23 cellular contexts compared by ENCODE assay signal in genomic region chr2:9937968-9938367, GRCh38. TPM values are rescaled to one million over a fixed set of nuclear protein-coding genes. Genes with fewer than 3 reads are reported as not detected.
A peak's percentile ranks its signal among the peaks of the same experiment; 100 is the strongest.
DNase-seq lines count a peak whose midpoint lies in the region; ATAC-seq, FAIRE-seq and TF ChIP-seq lines count a peak whose summit lies in the region.
"Had no signal": no experiment of that assay in that cellular context is flagged by ENCODE, and none has a peak within 500 bp of the region (broad histone marks: within the 10 kb centered on the region; RNA-seq: fewer than 3 reads in every experiment).

No MANE protein-coding gene starts in this region.

- H3K27ac ChIP-seq in Panc1 (ENCODE audit: low read length) (no peak overlapping the region), kidney (ENCODE audit: low read depth in 2 of 2, low read length in 2 of 2) (no peak overlapping the region)
- H3K27ac ChIP-seq: BLaER1, Peyer's patch had no signal

- POLR2A ChIA-PET in Panc1 (lab: Charles Lee): no interaction called here

- peak; percentile 9 for ATAC-seq in stimulated activated naive CD8-positive, alpha-beta T cell treated with anti-CD3 and anti-CD28 coated beads, Interleukin-15, amount 100 ng/mL, for 72 hours
- no peak for ATAC-seq in stimulated activated naive CD8-positive, alpha-beta T cell treated with anti-CD3 and anti-CD28 coated beads, Interleukin-15, Interleukin-2, amounts not matched to agents 100 U/mL and 50 U/mL, for 24 hours
- ATAC-seq in Panc1: 0 out of 2 replicates have a peak, but pooled peaks have one; percentile 35
- ATAC-seq in stimulated activated memory B cell treated with anti-CD40 and anti-IgM and Interleukin-4, amounts not matched to agents 10 μg/mL and 1 μg/mL and 100 μg/mL, for 72 hours: peak; percentile 31
- no peak for ATAC-seq in HG03520 (IDR thresholded peaks at IDR 0.05; ENCODE audit: unreplicated experiment)
- ATAC-seq in GM21515 (IDR thresholded peaks at IDR 0.05; ENCODE audit: unreplicated experiment): no peak
- ATAC-seq: SK-N-SH treated with all-trans-retinoic acid at 6 μM for 48 hours had no signal

- CTCF ChIA-PET in Panc1 (lab: Charles Lee): no interaction called here

- no peak for DNase-seq in stimulated activated naive CD8-positive, alpha-beta T cell treated with anti-CD3 and anti-CD28 coated beads, Interleukin-15, amount 100 ng/mL, for 72 hours
- no peak for DNase-seq in stimulated activated naive CD8-positive, alpha-beta T cell treated with anti-CD3 and anti-CD28 coated beads, Interleukin-15, Interleukin-2, amounts not matched to agents 100 U/mL and 50 U/mL, for 24 hours
- DNase-seq in Panc1 (ENCODE audit: low read depth, low spot score): no peak
- DNase-seq in kidney: peak; percentile 58
- no peak for DNase-seq in cerebellar nuclear complex (lab: John Stamatoyannopoulos, UW)
- DNase-seq: CD4-positive, alpha-beta T cell; COR-L47; DMS 273 treated with DMSO at 0.1 percent for 48 hours; IMR-90; NCI-H1105; NCI-H146; NCI-H2029; NCI-H226; NCI-H510A treated with DMSO at 0.1 percent for 48 hours; NCI-H748 treated with DMSO at 0.1 percent for 48 hours; Peyer's patch had no signal

- H3K36me3 Mint-ChIP-seq in stimulated activated memory B cell treated with anti-CD40 and anti-IgM and Interleukin-4, amounts not matched to agents 10 μg/mL and 1 μg/mL and 100 μg/mL, for 72 hours: peaks cover 16% of the 10 kb centered on the region

- H3K9me3 ChIP-seq in Panc1 (ENCODE audit: control insufficient read depth, insufficient read depth, low read depth, low read length): no peaks in the 10 kb centered on the region
- no peaks in the 10 kb centered on the region for H3K9me3 ChIP-seq in kidney (ENCODE audit: control insufficient read depth in 1 of 2, low read length in 2 of 2)
- H3K9me3 ChIP-seq: BLaER1, Peyer's patch had no signal

- H3K4me1 Mint-ChIP-seq in stimulated activated naive CD8-positive, alpha-beta T cell treated with anti-CD3 and anti-CD28 coated beads, Interleukin-15, amount 100 ng/mL, for 72 hours: no peaks in the 10 kb centered on the region
- H3K4me1 Mint-ChIP-seq in stimulated activated memory B cell treated with anti-CD40 and anti-IgM and Interleukin-4, amounts not matched to agents 10 μg/mL and 1 μg/mL and 100 μg/mL, for 72 hours: peaks cover 5% of the 10 kb centered on the region

- H3K36me3 ChIP-seq in Panc1 (ENCODE audit: control insufficient read depth, insufficient read depth, low read length) (peaks cover 7% of the 10 kb centered on the region; the same call in 1 of the 2 replicates), kidney (ENCODE audit: control insufficient read depth in 1 of 2, insufficient read depth in 2 of 2, low read length in 2 of 2) (peaks cover 0 to 4% of the 10 kb centered on the region in 2 donors)

- no TSS peak for BruUV-seq in Panc1 (replicated peaks; lab: Mats Ljungman, UMichigan)

- H3K9ac ChIP-seq in kidney (ENCODE audit: low read length in 2 of 2): no peak overlapping the region
- H3K9ac ChIP-seq: BLaER1 had no signal

- no peak for FAIRE-seq in kidney (lab: Jason Lieb, UNC)
- FAIRE-seq: G401.6, HTR-8/SVneo had no signal

- no peaks in the 10 kb centered on the region for H3K9me3 Mint-ChIP-seq in stimulated activated naive CD8-positive, alpha-beta T cell treated with anti-CD3 and anti-CD28 coated beads, Interleukin-15, amount 100 ng/mL, for 72 hours
- H3K9me3 Mint-ChIP-seq in stimulated activated memory B cell treated with anti-CD40 and anti-IgM and Interleukin-4, amounts not matched to agents 10 μg/mL and 1 μg/mL and 100 μg/mL, for 72 hours: no peaks in the 10 kb centered on the region
- H3K9me3 Mint-ChIP-seq: CD4-positive, alpha-beta T cell had no signal

- H3K4me3 ChIP-seq in Panc1 (ENCODE audit: low read depth in 2 of 2, low read length in 2 of 2) (no peak overlapping the region), kidney (ENCODE audit: low read length in 2 of 2) (no peak overlapping the region)
- H3K4me3 ChIP-seq: BLaER1, Peyer's patch had no signal

- H3K4me1 ChIP-seq in Panc1 (ENCODE audit: control insufficient read depth, insufficient read depth, low read length) (no peaks in the 10 kb centered on the region), kidney (ENCODE audit: control insufficient read depth in 1 of 2, insufficient read depth in 1 of 2, low read depth in 1 of 2, low read length in 2 of 2) (no peaks in the 10 kb centered on the region)
- H3K4me1 ChIP-seq: BLaER1, Peyer's patch had no signal

- no peaks in the 10 kb centered on the region for H3K27me3 Mint-ChIP-seq in stimulated activated naive CD8-positive, alpha-beta T cell treated with anti-CD3 and anti-CD28 coated beads, Interleukin-15, amount 100 ng/mL, for 72 hours
- H3K27me3 Mint-ChIP-seq in stimulated activated memory B cell treated with anti-CD40 and anti-IgM and Interleukin-4, amounts not matched to agents 10 μg/mL and 1 μg/mL and 100 μg/mL, for 72 hours: no peaks in the 10 kb centered on the region
- H3K27me3 Mint-ChIP-seq: CD4-positive, alpha-beta T cell had no signal

- H3K27me3 ChIP-seq in Panc1 (ENCODE audit: control insufficient read depth, insufficient read depth, low read length): no peaks in the 10 kb centered on the region
- H3K27me3 ChIP-seq: BLaER1, Peyer's patch had no signal

- no peak overlapping the region for H3K4me3 Mint-ChIP-seq in stimulated activated naive CD8-positive, alpha-beta T cell treated with anti-CD3 and anti-CD28 coated beads, Interleukin-15, amount 100 ng/mL, for 72 hours
- H3K4me3 Mint-ChIP-seq in stimulated activated memory B cell treated with anti-CD40 and anti-IgM and Interleukin-4, amounts not matched to agents 10 μg/mL and 1 μg/mL and 100 μg/mL, for 72 hours: no peak overlapping the region
- H3K4me3 Mint-ChIP-seq: CD4-positive, alpha-beta T cell had no signal

- peak overlapping the region in 1 of 2 donors; percentile 60 for H3K27ac Mint-ChIP-seq in stimulated activated naive CD8-positive, alpha-beta T cell treated with anti-CD3 and anti-CD28 coated beads, Interleukin-15, amount 100 ng/mL, for 72 hours
- no peak overlapping the region for H3K27ac Mint-ChIP-seq in stimulated activated memory B cell treated with anti-CD40 and anti-IgM and Interleukin-4, amounts not matched to agents 10 μg/mL and 1 μg/mL and 100 μg/mL, for 72 hours
- H3K27ac Mint-ChIP-seq: CD4-positive, alpha-beta T cell had no signal

- in situ Hi-C loops in Panc1 (cut with HindIII; ENCODE audit: low pct_unique_long_range_greater_than_20kb, low sequenced_read_pairs): no loop called here

- TF ChIP-seq CTCF in Panc1 (IDR thresholded peaks at IDR 0.05) (no peak), kidney (IDR thresholded peaks at IDR 0.05; ENCODE audit: borderline replicate concordance, extremely low read depth, insufficient read depth) (no peak)

- intact Hi-C loops in Panc1 (cut with micrococcal nuclease; ENCODE audit: unreplicated experiment): no loop called here
- intact Hi-C loops in kidney (cut with DNase I): no loop called here

RNA-seq across cellular contexts. Expression of gene GRHL1, which starts 13.5 kb away (rescaled TPM):
- total RNA-seq in Panc1 (2021; ENCODE audit: unreplicated experiment): 4.7 TPM
- 4.9 TPM for polyA plus RNA-seq in Panc1 (2012; ENCODE audit: insufficient read length)
- total RNA-seq in kidney: 6.0 TPM
- polyA plus RNA-seq in kidney (ENCODE audit: insufficient read depth, low read depth, low replicate concordance): 2.3 TPM

Comparison
In these comparisons a context has a peak if more than half of its experiments do, and no peak if none do; other contexts are left out.
1. ATAC-seq: peak in stimulated activated naive CD8-positive, alpha-beta T cell treated with anti-CD3 and anti-CD28 coated beads, Interleukin-15, amount 100 ng/mL, for 72 hours (single experiment), Panc1 (single experiment) and stimulated activated memory B cell treated with anti-CD40 and anti-IgM and Interleukin-4, amounts not matched to agents 10 μg/mL and 1 μg/mL and 100 μg/mL, for 72 hours (single experiment); none in stimulated activated naive CD8-positive, alpha-beta T cell treated with anti-CD3 and anti-CD28 coated beads, Interleukin-15, Interleukin-2, amounts not matched to agents 100 U/mL and 50 U/mL, for 24 hours (single experiment), HG03520 (single experiment) and GM21515 (single experiment).